In the genomic region with DNA sequence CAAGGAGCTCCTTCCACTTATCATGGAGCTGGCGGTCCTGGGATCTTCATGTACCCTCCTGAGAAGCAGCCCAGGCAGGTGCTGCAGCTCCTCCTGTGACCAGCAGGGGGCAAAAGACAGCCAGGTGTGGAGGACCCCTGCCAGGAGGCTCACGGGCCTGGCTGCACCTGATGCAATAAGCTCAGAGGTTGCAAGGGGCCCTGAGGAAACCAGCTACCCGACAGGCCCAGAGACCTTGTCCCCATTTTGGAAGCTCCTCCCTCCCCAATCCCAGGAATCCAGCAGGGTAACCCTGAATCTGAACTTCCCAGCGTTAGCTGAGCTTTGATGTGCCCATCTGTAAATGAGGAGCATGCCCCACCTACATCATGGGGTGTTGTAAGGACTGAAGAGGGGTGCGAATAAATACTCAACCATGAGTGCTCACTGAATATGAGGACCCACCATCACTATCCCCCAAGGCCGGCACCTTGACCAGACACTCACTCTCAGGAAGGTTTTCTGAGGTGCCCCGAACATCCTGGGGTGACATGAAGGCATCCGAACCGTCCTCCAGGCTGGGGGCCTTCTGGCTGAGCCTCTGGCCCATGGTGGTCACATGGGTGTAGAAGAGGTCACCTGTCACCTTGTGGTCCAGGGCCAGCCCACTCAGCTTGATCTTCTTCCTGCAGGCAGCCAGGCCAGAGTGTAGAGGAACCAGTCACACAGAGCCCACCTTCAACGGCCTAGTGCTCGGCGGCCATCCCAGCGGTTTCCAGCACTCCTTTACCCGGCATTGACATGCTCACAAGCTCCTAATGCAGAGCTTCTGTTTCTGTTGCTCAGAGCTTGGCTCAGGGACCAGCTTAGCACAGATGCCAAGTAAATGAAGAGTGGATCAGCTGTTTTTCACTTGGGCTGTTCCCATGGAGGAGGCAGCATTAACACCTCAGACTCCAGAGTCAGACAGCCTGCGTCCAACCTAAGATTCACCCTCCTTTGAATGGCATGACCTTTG, we compare ENCODE assay signal across 8 cellular contexts. TPM values are rescaled to one million over a fixed set of nuclear protein-coding genes. Genes with fewer than 3 reads are reported as not detected.
DNase-seq lines count a peak whose midpoint lies in the region; ATAC-seq and TF ChIP-seq lines count a peak whose summit lies in the region.

No MANE protein-coding gene starts in this region.

- in situ Hi-C loops in T47D (cut with HindIII; ENCODE audit: low pct_unique_long_range_greater_than_20kb, low sequenced_read_pairs): no loop called here

- ATAC-seq in GM19463 (IDR thresholded peaks at IDR 0.05; ENCODE audit: unreplicated experiment) (peak; percentile 83), lower lobe of right lung (peak; percentile 84 to 89)

- peak overlapping the region; percentile 24; the same call in 1 of the 2 replicates for H3K27ac ChIP-seq in VCaP
- H3K27ac ChIP-seq in lower lobe of right lung: no peak overlapping the region

- H3K36me3 ChIP-seq in lower lobe of right lung: peaks cover 26% of the 10 kb centered on the region

- H3K9me3 ChIP-seq in lower lobe of right lung: no peaks in the 10 kb centered on the region

- peak; percentile 95 for TF ChIP-seq CTCF in VCaP (conservative IDR thresholded peaks at IDR 0.05)
- peak; percentile 91 for TF ChIP-seq CTCF in lower lobe of right lung (IDR thresholded peaks at IDR 0.05)

- H3K4me3 ChIP-seq in lower lobe of right lung: no peak overlapping the region

- DNase-seq in CD1c-positive myeloid dendritic cell (ENCODE audit: extremely low spot score): peak; percentile 51
- peak; percentile 73 to 85 for DNase-seq in T47D (ENCODE audit: low read depth in 1 of 2, low spot score in 1 of 2)
- peak; percentile 81 for DNase-seq in lower lobe of right lung
- peak; percentile 51 to 67 for DNase-seq in stimulated activated CD8-positive, alpha-beta memory T cell treated with anti-CD3 and anti-CD28 coated beads, Interleukin-2, amount 100 ng/mL, for 48 hours (ENCODE audit: low read depth in 2 of 2)
- no peak for DNase-seq in foreskin melanocyte

- no peaks in the 10 kb centered on the region for H3K27me3 ChIP-seq in lower lobe of right lung (ENCODE audit: low read depth)

- no peak for TF ChIP-seq EP300 in Ishikawa (IDR thresholded peaks at IDR 0.05; ENCODE audit: borderline replicate concordance)

- intact Hi-C loops in lower lobe of right lung (cut with DNase I): no loop called here

- peaks cover 3% of the 10 kb centered on the region for H3K4me1 ChIP-seq in lower lobe of right lung

- TF ChIP-seq RAD21 in Ishikawa (IDR thresholded peaks at IDR 0.05; ENCODE audit: low read depth): peak; percentile 80

TF ChIP-seq in Ishikawa, 13 proteins besides CTCF, POLR2A, EP300 and RAD21:
- peak; percentile 76 for TF ChIP-seq CEBPB (IDR thresholded peaks at IDR 0.05)
- no peak for TF ChIP-seq EGR1 (IDR thresholded peaks at IDR 0.05)
- TF ChIP-seq, protein P1, sequence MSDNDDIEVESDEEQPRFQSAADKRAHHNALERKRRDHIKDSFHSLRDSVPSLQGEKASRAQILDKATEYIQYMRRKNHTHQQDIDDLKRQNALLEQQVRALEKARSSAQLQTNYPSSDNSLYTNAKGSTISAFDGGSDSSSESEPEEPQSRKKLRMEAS (IDR thresholded peaks at IDR 0.05): peak; percentile 76
- no peak for TF ChIP-seq FOXM1 (IDR thresholded peaks at IDR 0.05; ENCODE audit: borderline replicate concordance, low read depth)
- no peak for TF ChIP-seq ZBTB7A (IDR thresholded peaks at IDR 0.05; ENCODE audit: low read depth)
- TF ChIP-seq TEAD4 (IDR thresholded peaks at IDR 0.05): no peak
- no peak for TF ChIP-seq TAF1 (IDR thresholded peaks at IDR 0.05; ENCODE audit: low read depth)
- TF ChIP-seq, protein P2, sequence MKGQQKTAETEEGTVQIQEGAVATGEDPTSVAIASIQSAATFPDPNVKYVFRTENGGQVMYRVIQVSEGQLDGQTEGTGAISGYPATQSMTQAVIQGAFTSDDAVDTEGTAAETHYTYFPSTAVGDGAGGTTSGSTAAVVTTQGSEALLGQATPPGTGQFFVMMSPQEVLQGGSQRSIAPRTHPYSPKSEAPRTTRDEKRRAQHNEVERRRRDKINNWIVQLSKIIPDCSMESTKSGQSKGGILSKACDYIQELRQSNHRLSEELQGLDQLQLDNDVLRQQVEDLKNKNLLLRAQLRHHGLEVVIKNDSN (IDR thresholded peaks at IDR 0.05): no peak
- peak; percentile 39; the same call in 1 of the 2 replicates for TF ChIP-seq TCF12 (IDR thresholded peaks at IDR 0.05; ENCODE audit: low read depth)
- no peak for TF ChIP-seq NFIC (IDR thresholded peaks at IDR 0.05)
- TF ChIP-seq YY1 (IDR thresholded peaks at IDR 0.05; ENCODE audit: low read depth): no peak; the same call in 1 of the 2 replicates
- TF ChIP-seq CREB1 (IDR thresholded peaks at IDR 0.05; ENCODE audit: low read depth): no peak

RNA-seq across cellular contexts. Expression of a gene that starts 21.7 kb away (rescaled TPM):
- total RNA-seq in lower lobe of right lung: 13.2 TPM

RNA-seq across cellular contexts. Expression of a gene that starts 33.5 kb away (rescaled TPM):
- 4.8 TPM for total RNA-seq in lower lobe of right lung

RNA-seq across cellular contexts. Expression of a gene that starts 36.7 kb away (rescaled TPM):
- total RNA-seq in lower lobe of right lung: 35.3 TPM

RNA-seq across cellular contexts. Expression of a gene that starts 43.6 kb away (rescaled TPM):
- not detected for total RNA-seq in lower lobe of right lung
